In the genomic region with DNA sequence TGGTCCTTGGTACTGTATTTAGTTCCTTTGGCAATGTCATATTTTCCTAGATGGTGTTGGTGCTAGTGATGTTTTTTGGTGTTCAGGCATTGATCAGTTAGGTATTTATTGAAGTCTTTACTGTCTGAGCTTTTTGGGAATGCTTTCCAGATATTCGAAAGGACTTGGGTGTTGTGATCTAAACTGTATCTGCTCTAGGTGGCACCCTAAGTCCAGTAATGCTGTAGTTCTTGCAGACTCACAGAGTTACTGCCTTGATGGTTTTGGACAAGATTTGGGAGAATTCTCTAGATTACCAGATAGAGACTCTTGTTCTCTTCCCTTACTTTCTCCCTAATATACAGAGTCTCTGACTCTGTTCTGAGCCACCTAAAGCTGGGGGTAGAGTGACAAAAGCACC, we compare ENCODE assay signal across 12 cellular contexts.
DNase-seq lines count a peak whose midpoint lies in the region; TF ChIP-seq lines count a peak whose summit lies in the region.
"Had no signal": no experiment of that assay in that cellular context is flagged by ENCODE, and none has a peak within 500 bp of the region (broad histone marks: within the 10 kb centered on the region; RNA-seq: fewer than 3 reads in every experiment).

No MANE protein-coding gene starts in this region.

- H3K36me3 Mint-ChIP-seq in CD4-positive, alpha-beta memory T cell = no peaks in the 10 kb centered on the region
- H3K36me3 Mint-ChIP-seq in activated CD4-positive, alpha-beta T cell treated with anti-CD3 and anti-CD28 coated beads, Interleukin-2, amount 10 ng/mL, durations not matched to agents 24 days and 14 days (ENCODE audit: low read depth) = no peaks in the 10 kb centered on the region
- H3K36me3 Mint-ChIP-seq: CD4-positive, CD25-positive, alpha-beta regulatory T cell; stimulated activated naive B cell treated with anti-CD40 and anti-IgM and Interleukin-4, amounts not matched to agents 10 μg/mL and 1 μg/mL and 100 μg/mL, for 72 hours had no signal

- POLR2A ChIA-PET in AG04449 (lab: Yijun Ruan, JAX) = no interaction called here
- POLR2A ChIA-PET in CD4-positive, alpha-beta memory T cell (lab: Charles Lee; ENCODE audit: partially characterized antibody) = no interaction called here

- no peaks in the 10 kb centered on the region for H3K9me3 ChIP-seq in SK-N-MC (ENCODE audit: low read depth, low read length)
- H3K9me3 ChIP-seq in CD4-positive, alpha-beta memory T cell (ENCODE audit: control insufficient read depth in 1 of 2, low read length in 2 of 2) = no peaks in the 10 kb centered on the region

- H3K9ac ChIP-seq in SK-N-MC (ENCODE audit: insufficient read length) = no peak overlapping the region

- intact Hi-C loops in CD4-positive, alpha-beta memory T cell (cut with micrococcal nuclease) = no loop called here
- intact Hi-C loops in activated CD4-positive, alpha-beta T cell treated with anti-CD3 and anti-CD28 coated beads, Interleukin-2, amount 10 ng/mL, durations not matched to agents 24 days and 14 days (cut with micrococcal nuclease) = no loop called here

- TF ChIP-seq CTCF in AG04449 (IDR thresholded peaks at IDR 0.05; ENCODE audit: insufficient read depth, low read length, missing control alignments) (peak; percentile 43), fibroblast of villous mesenchyme (IDR thresholded peaks at IDR 0.05; ENCODE audit: insufficient read depth, low read depth, low read length) (peak; percentile 39)

- no peaks in the 10 kb centered on the region for H3K4me1 Mint-ChIP-seq in CD4-positive, alpha-beta memory T cell
- H3K4me1 Mint-ChIP-seq in activated CD4-positive, alpha-beta T cell treated with anti-CD3 and anti-CD28 coated beads, Interleukin-2, amount 10 ng/mL, durations not matched to agents 24 days and 14 days = no peaks in the 10 kb centered on the region
- H3K4me1 Mint-ChIP-seq: CD4-positive, CD25-positive, alpha-beta regulatory T cell; stimulated activated naive B cell treated with anti-CD40 and anti-IgM and Interleukin-4, amounts not matched to agents 10 μg/mL and 1 μg/mL and 100 μg/mL, for 72 hours had no signal

- H3K27me3 Mint-ChIP-seq in CD4-positive, alpha-beta memory T cell = no peaks in the 10 kb centered on the region
- no peaks in the 10 kb centered on the region for H3K27me3 Mint-ChIP-seq in activated CD4-positive, alpha-beta T cell treated with anti-CD3 and anti-CD28 coated beads, Interleukin-2, amount 10 ng/mL, durations not matched to agents 24 days and 14 days
- H3K27me3 Mint-ChIP-seq: CD4-positive, CD25-positive, alpha-beta regulatory T cell; stimulated activated naive B cell treated with anti-CD40 and anti-IgM and Interleukin-4, amounts not matched to agents 10 μg/mL and 1 μg/mL and 100 μg/mL, for 72 hours had no signal

- H3K27ac ChIP-seq in SK-N-MC = no peak overlapping the region
- H3K27ac ChIP-seq in CD4-positive, alpha-beta memory T cell (ENCODE audit: low read depth, low read length) = no peak overlapping the region
- H3K27ac ChIP-seq: PC-9, VCaP had no signal

- peaks cover 0 to 11% (median 3%) of the 10 kb centered on the region in 8 donors for H3K9me3 Mint-ChIP-seq in CD4-positive, alpha-beta memory T cell
- H3K9me3 Mint-ChIP-seq in activated CD4-positive, alpha-beta T cell treated with anti-CD3 and anti-CD28 coated beads, Interleukin-2, amount 10 ng/mL, durations not matched to agents 24 days and 14 days = no peaks in the 10 kb centered on the region
- H3K9me3 Mint-ChIP-seq: stimulated activated naive B cell treated with anti-CD40 and anti-IgM and Interleukin-4, amounts not matched to agents 10 μg/mL and 1 μg/mL and 100 μg/mL, for 72 hours had no signal

- H3K4me1 ChIP-seq in CD4-positive, alpha-beta memory T cell (ENCODE audit: insufficient read depth, low read length) = no peaks in the 10 kb centered on the region

- no peaks in the 10 kb centered on the region for H3K27me3 ChIP-seq in CD4-positive, alpha-beta memory T cell (ENCODE audit: insufficient read depth, low read length)

- H3K4me3 Mint-ChIP-seq in CD4-positive, alpha-beta memory T cell = no peak overlapping the region
- H3K4me3 Mint-ChIP-seq in activated CD4-positive, alpha-beta T cell treated with anti-CD3 and anti-CD28 coated beads, Interleukin-2, amount 10 ng/mL, durations not matched to agents 24 days and 14 days = no peak overlapping the region
- H3K4me3 Mint-ChIP-seq: CD4-positive, CD25-positive, alpha-beta regulatory T cell; stimulated activated naive B cell treated with anti-CD40 and anti-IgM and Interleukin-4, amounts not matched to agents 10 μg/mL and 1 μg/mL and 100 μg/mL, for 72 hours had no signal

- H3K27ac Mint-ChIP-seq in CD4-positive, alpha-beta memory T cell = no peak overlapping the region
- no peak overlapping the region for H3K27ac Mint-ChIP-seq in activated CD4-positive, alpha-beta T cell treated with anti-CD3 and anti-CD28 coated beads, Interleukin-2, amount 10 ng/mL, durations not matched to agents 24 days and 14 days
- H3K27ac Mint-ChIP-seq: CD4-positive, CD25-positive, alpha-beta regulatory T cell; stimulated activated naive B cell treated with anti-CD40 and anti-IgM and Interleukin-4, amounts not matched to agents 10 μg/mL and 1 μg/mL and 100 μg/mL, for 72 hours had no signal

- peak; percentile 37 for DNase-seq in AG04449 (ENCODE audit: low read depth, low spot score)
- peak; percentile 19 for DNase-seq in H4 (ENCODE audit: low spot score)
- DNase-seq in SK-N-MC (ENCODE audit: low read depth, low spot score) = peak; percentile 18
- peak; percentile 55 for DNase-seq in fibroblast of villous mesenchyme (ENCODE audit: low read depth)
- DNase-seq in CD4-positive, alpha-beta memory T cell = no peak
- DNase-seq in effector CD4-positive, alpha-beta T cell = no peak
- no peak for DNase-seq in activated CD4-positive, alpha-beta T cell treated with anti-CD3 and anti-CD28 coated beads, Interleukin-2, amount 10 ng/mL, durations not matched to agents 24 days and 14 days
- DNase-seq in activated effector memory CD4-positive, alpha-beta T cell treated with anti-CD3 and anti-CD28 coated beads, Interleukin-2, amount 50 U/mL, for 16 hours = no peak
- DNase-seq: CD4-positive, CD25-positive, alpha-beta regulatory T cell; PC-9; stimulated activated naive B cell treated with anti-CD40 and anti-IgM and Interleukin-4, amounts not matched to agents 10 μg/mL and 1 μg/mL and 100 μg/mL, for 72 hours had no signal

- CTCF ChIA-PET in AG04449 (lab: Yijun Ruan, JAX) = interaction anchor here (0.7 to 6.3 kb wide), 16 partner anchors 11 to 530 kb away, joined by 3 to 131 read pairs (median 4); no protein-coding TSS in a partner anchor
- CTCF ChIA-PET in CD4-positive, alpha-beta memory T cell (lab: Charles Lee; ENCODE audit: partially characterized antibody) = no interaction called here

- no peak overlapping the region for H3K4me3 ChIP-seq in AG04449 (ENCODE audit: low read depth, low read length)
- H3K4me3 ChIP-seq in SK-N-MC = no peak overlapping the region
- no peak overlapping the region for H3K4me3 ChIP-seq in fibroblast of villous mesenchyme (ENCODE audit: low read depth, low read length)
- H3K4me3 ChIP-seq in CD4-positive, alpha-beta memory T cell (ENCODE audit: low read length in 2 of 2) = no peak overlapping the region
- H3K4me3 ChIP-seq: PC-9 had no signal

- H3K36me3 ChIP-seq in SK-N-MC (ENCODE audit: insufficient read depth, low read length) = no peaks in the 10 kb centered on the region
- no peaks in the 10 kb centered on the region for H3K36me3 ChIP-seq in CD4-positive, alpha-beta memory T cell (ENCODE audit: insufficient read depth, low read length)

Comparison
In these comparisons a context has a peak if more than half of its experiments do, and no peak if none do; other contexts are left out.
1. DNase-seq: peak in AG04449 (single experiment), H4 (single experiment), SK-N-MC (single experiment) and fibroblast of villous mesenchyme (single experiment); none in CD4-positive, alpha-beta memory T cell (0 of 5), effector CD4-positive, alpha-beta T cell (single experiment), activated CD4-positive, alpha-beta T cell treated with anti-CD3 and anti-CD28 coated beads, Interleukin-2, amount 10 ng/mL, durations not matched to agents 24 days and 14 days (single experiment) and activated effector memory CD4-positive, alpha-beta T cell treated with anti-CD3 and anti-CD28 coated beads, Interleukin-2, amount 50 U/mL, for 16 hours (single experiment).